28 cellular contexts compared by ENCODE assay signal in the genomic region with DNA sequence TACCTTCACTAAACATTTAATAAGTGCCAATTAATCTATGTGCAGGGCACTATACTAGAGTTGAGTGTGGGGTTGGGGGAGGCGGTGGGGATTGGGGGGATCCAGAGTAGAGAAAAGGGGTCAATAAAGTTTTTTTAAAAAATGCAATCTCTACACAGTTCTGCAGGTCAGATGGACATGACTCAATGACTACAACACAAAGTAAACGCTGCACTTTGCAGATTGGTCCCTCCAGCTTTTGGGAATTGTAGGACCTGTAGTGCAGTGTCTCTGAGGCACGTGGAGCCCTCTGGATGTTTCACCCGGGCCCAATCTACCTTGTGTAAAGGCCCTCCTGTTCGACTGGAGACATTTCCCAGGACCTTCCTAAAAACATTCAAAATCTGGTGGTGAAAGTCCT. TPM values are rescaled to one million over a fixed set of nuclear protein-coding genes. Genes with fewer than 3 reads are reported as not detected.
"Had no signal": no experiment of that assay in that cellular context is flagged by ENCODE, and none has a peak within 500 bp of the region (broad histone marks: within the 10 kb centered on the region; RNA-seq: fewer than 3 reads in every experiment).

No MANE protein-coding gene starts in this region.

- H3K9me3 ChIP-seq: MG63, Peyer's patch, SJSA1 had no signal

- H3K4me3 ChIP-seq: cardiac muscle cell, MG63, Peyer's patch, SJSA1 had no signal

- H3K4me1 ChIP-seq: SJSA1 had no signal

- H3K36me3 ChIP-seq: cardiac muscle cell, MG63, Peyer's patch, SJSA1 had no signal

- H3K9me3 Mint-ChIP-seq: activated naive CD4-positive, alpha-beta T cell treated with anti-CD3 and anti-CD28 coated beads, Interleukin-2, amount 50 U/mL, for 72 hours; activated naive CD8-positive, alpha-beta T cell treated with anti-CD3 and anti-CD28 coated beads, Interleukin-2, amount 50 U/mL, for 24 hours; activated T-helper 1 cell treated with anti-CD3 and anti-CD28 coated beads, Interleukin-12 subunit alpha, Interleukin-12 subunit beta, Interleukin-2, Interleukin-4 antibody, amounts not matched to agents 30 ng/mL and 10 ng/mL and 1 ng/mL, durations not matched to agents 14 hours and 24 hours and 36 hours; brain; T-helper 2 cell treated with Interferon-gamma antibody and Interleukin-4, amounts not matched to agents 5 μg/mL and 100 μg/mL, for 36 hours had no signal

- H3K27me3 Mint-ChIP-seq: activated naive CD8-positive, alpha-beta T cell treated with anti-CD3 and anti-CD28 coated beads, Interleukin-2, amount 50 U/mL, for 24 hours had no signal

- H3K4me1 Mint-ChIP-seq: activated naive CD8-positive, alpha-beta T cell treated with anti-CD3 and anti-CD28 coated beads, Interleukin-2, amount 50 U/mL, for 24 hours had no signal

- DNase-seq: activated CD4-positive, alpha-beta T cell treated with anti-CD3 and anti-CD28 coated beads for 48 hours; activated CD4-positive, alpha-beta T cell treated with anti-CD3 and anti-CD28 coated beads, Interleukin-2, amount 50 U/mL, for 4 hours; activated CD4-positive, CD25-positive, alpha-beta regulatory T cell treated with anti-CD3 and anti-CD28 coated beads, Interleukin-2, amount 50 U/mL, for 72 hours; activated CD8-positive, alpha-beta memory T cell treated with anti-CD3 and anti-CD28 coated beads, Interleukin-2, amount 50 U/mL, for 48 hours; activated CD8-positive, alpha-beta T cell treated with anti-CD3 and anti-CD28 coated beads, Interleukin-2, amount 10 ng/mL, durations not matched to agents 7 days and 5 days; activated effector memory CD4-positive, alpha-beta T cell treated with Interleukin-2 at 50 U/mL for 16 hours; activated naive CD4-positive, alpha-beta T cell; activated naive CD8-positive, alpha-beta T cell treated with anti-CD3 and anti-CD28 coated beads, Interleukin-2, amount 50 U/mL, for 24 hours; activated T-cell treated with anti-CD3 and anti-CD28 coated beads, Interleukin-2, amount 50 U/mL, for 1 hour; amygdala; MG63; MV-4-11; NCI-H1092 treated with DMSO at 0.1 percent for 48 hours; NCI-H1436; NCI-H187; NCI-H2081; NCI-H524; Right ventricle myocardium superior; SW 1271 had no signal

- H3K27me3 ChIP-seq: cardiac muscle cell, Peyer's patch had no signal

- H3K27ac Mint-ChIP-seq: activated CD8-positive, alpha-beta T cell treated with anti-CD3 and anti-CD28 coated beads, Interleukin-2, amount 10 ng/mL, durations not matched to agents 7 days and 5 days; activated naive CD4-positive, alpha-beta T cell treated with anti-CD3 and anti-CD28 coated beads, Interleukin-2, amount 50 U/mL, for 72 hours; activated naive CD8-positive, alpha-beta T cell treated with anti-CD3 and anti-CD28 coated beads, Interleukin-2, amount 50 U/mL, for 24 hours; activated T-helper 1 cell treated with anti-CD3 and anti-CD28 coated beads, Interleukin-12 subunit alpha, Interleukin-12 subunit beta, Interleukin-2, Interleukin-4 antibody, amounts not matched to agents 30 ng/mL and 10 ng/mL and 1 ng/mL, durations not matched to agents 14 hours and 24 hours and 36 hours; T-helper 2 cell treated with Interferon-gamma antibody and Interleukin-4, amounts not matched to agents 5 μg/mL and 100 μg/mL, for 36 hours had no signal

- H3K36me3 Mint-ChIP-seq: activated naive CD4-positive, alpha-beta T cell treated with anti-CD3 and anti-CD28 coated beads, Interleukin-2, amount 50 U/mL, for 72 hours; brain had no signal

- ATAC-seq: activated CD8-positive, alpha-beta T cell treated with anti-CD3 and anti-CD28 coated beads, Interleukin-2, amount 10 ng/mL, durations not matched to agents 7 days and 5 days; activated naive CD4-positive, alpha-beta T cell treated with anti-CD3 and anti-CD28 coated beads, Interleukin-2, amount 50 U/mL, for 72 hours; activated naive CD8-positive, alpha-beta T cell treated with anti-CD3 and anti-CD28 coated beads, Interleukin-2, amount 50 U/mL, for 24 hours; SK-N-SH treated with all-trans-retinoic acid at 6 μM for 48 hours had no signal

- H3K4me3 Mint-ChIP-seq: activated CD8-positive, alpha-beta T cell treated with anti-CD3 and anti-CD28 coated beads, Interleukin-2, amount 10 ng/mL, durations not matched to agents 7 days and 5 days; activated naive CD8-positive, alpha-beta T cell treated with anti-CD3 and anti-CD28 coated beads, Interleukin-2, amount 50 U/mL, for 24 hours; activated T-helper 1 cell treated with anti-CD3 and anti-CD28 coated beads, Interleukin-12 subunit alpha, Interleukin-12 subunit beta, Interleukin-2, Interleukin-4 antibody, amounts not matched to agents 30 ng/mL and 10 ng/mL and 1 ng/mL, durations not matched to agents 14 hours and 24 hours and 36 hours; T-helper 2 cell treated with Interferon-gamma antibody and Interleukin-4, amounts not matched to agents 5 μg/mL and 100 μg/mL, for 36 hours had no signal

- H3K27ac ChIP-seq: cardiac muscle cell, RWPE1, SJSA1 had no signal

RNA-seq across cellular contexts. Expression of a gene that starts 43.5 kb away (rescaled TPM):
- total RNA-seq: activated CD8-positive, alpha-beta T cell treated with anti-CD3 and anti-CD28 coated beads, Interleukin-2, amount 10 ng/mL, durations not matched to agents 7 days and 5 days had no signal
